Comparison of ENCODE assay signal across 12 cellular contexts in genomic region chr4:152360045-152360410, GRCh38.
DNase-seq lines count a peak whose midpoint lies in the region; ATAC-seq and TF ChIP-seq lines count a peak whose summit lies in the region.
"Had no signal": no experiment of that assay in that cellular context is flagged by ENCODE, and none has a peak within 500 bp of the region (broad histone marks: within the 10 kb centered on the region; RNA-seq: fewer than 3 reads in every experiment).

No MANE protein-coding gene starts in this region.

- H3K4me1 ChIP-seq in skeletal muscle satellite cell (ENCODE audit: control insufficient read depth, insufficient read depth, low read length) (peaks cover 55% of the 10 kb centered on the region), prostate gland (replicated peaks) (no peaks in the 10 kb centered on the region), upper lobe of left lung (peaks cover 0 to 9% (median 4%) of the 10 kb centered on the region in 4 donors)

- H3K27ac ChIP-seq in prostate gland, result no peak overlapping the region
- H3K27ac ChIP-seq in upper lobe of left lung, result no peak overlapping the region

- no peak overlapping the region for H3K9ac ChIP-seq in skeletal muscle satellite cell (ENCODE audit: low read depth, low read length)

- intact Hi-C loops in prostate gland (cut with DNase I), result no loop called here

- no peak for TF ChIP-seq EP300 in upper lobe of left lung (IDR thresholded peaks at IDR 0.05)

- no peaks in the 10 kb centered on the region for H3K36me3 ChIP-seq in skeletal muscle satellite cell (ENCODE audit: insufficient read depth, low read length)
- no peaks in the 10 kb centered on the region for H3K36me3 ChIP-seq in prostate gland
- H3K36me3 ChIP-seq in upper lobe of left lung, result no peaks in the 10 kb centered on the region

- no peak for TF ChIP-seq POLR2A in NB4 (IDR thresholded peaks at IDR 0.05; ENCODE audit: extremely low read depth, insufficient read length)
- no peak for TF ChIP-seq POLR2A in prostate gland (IDR thresholded peaks at IDR 0.05)
- no peak for TF ChIP-seq POLR2A in upper lobe of left lung (IDR thresholded peaks at IDR 0.05)
- TF ChIP-seq POLR2A in erythroblast (IDR thresholded peaks at IDR 0.05; ENCODE audit: low read length), result no peak

- no peaks in the 10 kb centered on the region for H3K27me3 Mint-ChIP-seq in HFFc6 (ENCODE audit: insufficient read depth)
- H3K27me3 Mint-ChIP-seq: activated CD4-positive, alpha-beta memory T cell treated with anti-CD3 and anti-CD28 coated beads, Interleukin-2, amount 10 ng/mL, durations not matched to agents 7 days and 5 days; activated naive CD8-positive, alpha-beta T cell; memory B cell had no signal

- DNase-seq in HFFc6, result peak; percentile 5
- peak; percentile 3 for DNase-seq in NB4 (ENCODE audit: low read depth)
- DNase-seq in prostate gland (ENCODE audit: low spot score), result no peak
- no peak for DNase-seq in upper lobe of left lung
- no peak for DNase-seq in erythroblast (lab: John Stamatoyannopoulos, UW)
- DNase-seq: activated CD4-positive, alpha-beta memory T cell treated with anti-CD3 and anti-CD28 coated beads, Interleukin-2, amount 10 ng/mL, durations not matched to agents 7 days and 5 days; NCI-H1105 treated with DMSO at 0.1 percent for 48 hours; SW 1271 had no signal

- H3K4me3 Mint-ChIP-seq in HFFc6, result no peak overlapping the region
- H3K4me3 Mint-ChIP-seq: activated CD4-positive, alpha-beta memory T cell treated with anti-CD3 and anti-CD28 coated beads, Interleukin-2, amount 10 ng/mL, durations not matched to agents 7 days and 5 days; activated naive CD8-positive, alpha-beta T cell; memory B cell had no signal

- 73% methylated on average over 1 of the region's 1 CpG for WGBS in prostate gland
- WGBS in upper lobe of left lung, 2 donors, result 100% methylated on average over 1 of the region's 1 CpG

- H3K4me3 ChIP-seq in NB4 (ENCODE audit: low read depth, low read length), result no peak overlapping the region
- peak overlapping the region; percentile 21 for H3K4me3 ChIP-seq in skeletal muscle satellite cell (ENCODE audit: low read length)
- H3K4me3 ChIP-seq in prostate gland, result no peak overlapping the region
- H3K4me3 ChIP-seq in upper lobe of left lung, result no peak overlapping the region

- H3K9me3 ChIP-seq in skeletal muscle satellite cell (replicated peaks; ENCODE audit: low read length) (no peaks in the 10 kb centered on the region), prostate gland (no peaks in the 10 kb centered on the region), upper lobe of left lung (no peaks in the 10 kb centered on the region)

- TF ChIP-seq CTCF in HFFc6 (IDR thresholded peaks at IDR 0.05) (no peak), NB4 (IDR thresholded peaks at IDR 0.05; ENCODE audit: low read depth, low read length) (no peak), prostate gland (IDR thresholded peaks at IDR 0.05) (no peak), upper lobe of left lung (IDR thresholded peaks at IDR 0.05) (no peak)

- peak overlapping the region; percentile 48; the same call in 1 of the 2 replicates for H3K27ac Mint-ChIP-seq in HFFc6
- H3K27ac Mint-ChIP-seq: activated CD4-positive, alpha-beta memory T cell treated with anti-CD3 and anti-CD28 coated beads, Interleukin-2, amount 10 ng/mL, durations not matched to agents 7 days and 5 days; activated naive CD8-positive, alpha-beta T cell; memory B cell had no signal

- ATAC-seq in GM18517 (IDR thresholded peaks at IDR 0.05; ENCODE audit: unreplicated experiment), result peak; percentile 50
- no peak for ATAC-seq in upper lobe of left lung (ENCODE audit: low FRiP score in 2 of 2)

- H3K4me2 ChIP-seq in skeletal muscle satellite cell (ENCODE audit: low read length), result peak overlapping the region; percentile 52

- no peaks in the 10 kb centered on the region for H3K27me3 ChIP-seq in skeletal muscle satellite cell (ENCODE audit: control insufficient read depth, insufficient read depth, low read length)
- no peaks in the 10 kb centered on the region for H3K27me3 ChIP-seq in prostate gland (replicated peaks; ENCODE audit: insufficient read depth)
- H3K27me3 ChIP-seq in upper lobe of left lung, result no peaks in the 10 kb centered on the region

- peaks cover 82% of the 10 kb centered on the region for H3K4me1 Mint-ChIP-seq in HFFc6 (ENCODE audit: low read depth)

- no peaks in the 10 kb centered on the region for H3K9me3 Mint-ChIP-seq in HFFc6
- H3K9me3 Mint-ChIP-seq: activated CD4-positive, alpha-beta memory T cell treated with anti-CD3 and anti-CD28 coated beads, Interleukin-2, amount 10 ng/mL, durations not matched to agents 7 days and 5 days; memory B cell had no signal

- peaks cover 4% of the 10 kb centered on the region for H3K36me3 Mint-ChIP-seq in HFFc6 (ENCODE audit: low read depth)

Comparison
In these comparisons a context has a peak if more than half of its experiments do, and no peak if none do; other contexts are left out.
1. DNase-seq: peak in HFFc6 (single experiment) and NB4 (single experiment); none in prostate gland (single experiment), upper lobe of left lung (0 of 2) and erythroblast (0 of 2).